ENCODE assay signal across 1 cellular context in genomic region chr6:126040826-126041225, GRCh38.
A peak's percentile ranks its signal among the peaks of the same experiment; 100 is the strongest.
TF ChIP-seq lines count a peak whose summit lies in the region.

No MANE protein-coding gene starts in this region.

TF ChIP-seq in HepG2, 621 proteins besides CTCF, POLR2A, EP300 and RAD21 (continued from another document):
- TF ChIP-seq ZNF160 (CRISPR knock-in tag; IDR thresholded peaks at IDR 0.05) (no peak), NCOA5 (CRISPR knock-in tag; IDR thresholded peaks at IDR 0.05) (no peak), SMYD3 (CRISPR knock-in tag; IDR thresholded peaks at IDR 0.05) (no peak), THAP11 (CRISPR knock-in tag; IDR thresholded peaks at IDR 0.05) (no peak), FOXP4 (CRISPR knock-in tag; IDR thresholded peaks at IDR 0.05) (no peak), MTA3 (CRISPR knock-in tag; IDR thresholded peaks at IDR 0.05) (no peak), ZNF225 (CRISPR knock-in tag; IDR thresholded peaks at IDR 0.05) (no peak), ATRX (CRISPR knock-in tag; IDR thresholded peaks at IDR 0.05; ENCODE audit: borderline replicate concordance) (no peak), SAFB2 (CRISPR knock-in tag; IDR thresholded peaks at IDR 0.05; ENCODE audit: borderline replicate concordance, low read depth) (no peak), TARDBP (CRISPR knock-in tag; IDR thresholded peaks at IDR 0.05) (no peak), ARNT (IDR thresholded peaks at IDR 0.05) (no peak), TAF15 (IDR thresholded peaks at IDR 0.05; ENCODE audit: low read depth, low read length, poor library complexity, severe bottlenecking) (no peak), FOSL1 (CRISPR knock-in tag; IDR thresholded peaks at IDR 0.05; ENCODE audit: borderline replicate concordance) (peak; percentile 45; the same call in 1 of the 2 replicates), CBX5 (CRISPR knock-in tag; IDR thresholded peaks at IDR 0.05; ENCODE audit: borderline replicate concordance) (no peak), FOSL2 (CRISPR knock-in tag; IDR thresholded peaks at IDR 0.05) (peak; percentile 81), ELF3 (CRISPR knock-in tag; IDR thresholded peaks at IDR 0.05) (peak; percentile 73), MIXL1 (CRISPR knock-in tag; IDR thresholded peaks at IDR 0.05) (no peak)
- TF ChIP-seq, protein P1, sequence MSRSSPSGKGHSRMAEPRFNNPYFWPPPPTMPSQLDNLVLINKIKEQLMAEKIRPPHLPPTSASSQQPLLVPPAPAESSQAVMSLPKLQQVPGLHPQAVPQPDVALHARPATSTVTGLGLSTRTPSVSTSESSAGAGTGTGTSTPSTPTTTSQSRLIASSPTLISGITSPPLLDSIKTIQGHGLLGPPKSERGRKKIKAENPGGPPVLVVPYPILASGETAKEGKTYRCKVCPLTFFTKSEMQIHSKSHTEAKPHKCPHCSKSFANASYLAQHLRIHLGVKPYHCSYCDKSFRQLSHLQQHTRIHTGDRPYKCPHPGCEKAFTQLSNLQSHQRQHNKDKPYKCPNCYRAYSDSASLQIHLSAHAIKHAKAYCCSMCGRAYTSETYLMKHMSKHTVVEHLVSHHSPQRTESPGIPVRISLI (CRISPR knock-in tag; IDR thresholded peaks at IDR 0.05; ENCODE audit: borderline replicate concordance), result no peak
- TF ChIP-seq, protein P2, sequence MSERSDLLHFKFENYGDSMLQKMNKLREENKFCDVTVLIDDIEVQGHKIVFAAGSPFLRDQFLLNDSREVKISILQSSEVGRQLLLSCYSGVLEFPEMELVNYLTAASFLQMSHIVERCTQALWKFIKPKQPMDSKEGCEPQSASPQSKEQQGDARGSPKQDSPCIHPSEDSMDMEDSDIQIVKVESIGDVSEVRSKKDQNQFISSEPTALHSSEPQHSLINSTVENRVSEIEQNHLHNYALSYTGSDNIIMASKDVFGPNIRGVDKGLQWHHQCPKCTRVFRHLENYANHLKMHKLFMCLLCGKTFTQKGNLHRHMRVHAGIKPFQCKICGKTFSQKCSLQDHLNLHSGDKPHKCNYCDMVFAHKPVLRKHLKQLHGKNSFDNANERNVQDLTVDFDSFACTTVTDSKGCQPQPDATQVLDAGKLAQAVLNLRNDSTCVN (CRISPR knock-in tag; IDR thresholded peaks at IDR 0.05; ENCODE audit: borderline replicate concordance), result no peak
- TF ChIP-seq, protein P3, sequence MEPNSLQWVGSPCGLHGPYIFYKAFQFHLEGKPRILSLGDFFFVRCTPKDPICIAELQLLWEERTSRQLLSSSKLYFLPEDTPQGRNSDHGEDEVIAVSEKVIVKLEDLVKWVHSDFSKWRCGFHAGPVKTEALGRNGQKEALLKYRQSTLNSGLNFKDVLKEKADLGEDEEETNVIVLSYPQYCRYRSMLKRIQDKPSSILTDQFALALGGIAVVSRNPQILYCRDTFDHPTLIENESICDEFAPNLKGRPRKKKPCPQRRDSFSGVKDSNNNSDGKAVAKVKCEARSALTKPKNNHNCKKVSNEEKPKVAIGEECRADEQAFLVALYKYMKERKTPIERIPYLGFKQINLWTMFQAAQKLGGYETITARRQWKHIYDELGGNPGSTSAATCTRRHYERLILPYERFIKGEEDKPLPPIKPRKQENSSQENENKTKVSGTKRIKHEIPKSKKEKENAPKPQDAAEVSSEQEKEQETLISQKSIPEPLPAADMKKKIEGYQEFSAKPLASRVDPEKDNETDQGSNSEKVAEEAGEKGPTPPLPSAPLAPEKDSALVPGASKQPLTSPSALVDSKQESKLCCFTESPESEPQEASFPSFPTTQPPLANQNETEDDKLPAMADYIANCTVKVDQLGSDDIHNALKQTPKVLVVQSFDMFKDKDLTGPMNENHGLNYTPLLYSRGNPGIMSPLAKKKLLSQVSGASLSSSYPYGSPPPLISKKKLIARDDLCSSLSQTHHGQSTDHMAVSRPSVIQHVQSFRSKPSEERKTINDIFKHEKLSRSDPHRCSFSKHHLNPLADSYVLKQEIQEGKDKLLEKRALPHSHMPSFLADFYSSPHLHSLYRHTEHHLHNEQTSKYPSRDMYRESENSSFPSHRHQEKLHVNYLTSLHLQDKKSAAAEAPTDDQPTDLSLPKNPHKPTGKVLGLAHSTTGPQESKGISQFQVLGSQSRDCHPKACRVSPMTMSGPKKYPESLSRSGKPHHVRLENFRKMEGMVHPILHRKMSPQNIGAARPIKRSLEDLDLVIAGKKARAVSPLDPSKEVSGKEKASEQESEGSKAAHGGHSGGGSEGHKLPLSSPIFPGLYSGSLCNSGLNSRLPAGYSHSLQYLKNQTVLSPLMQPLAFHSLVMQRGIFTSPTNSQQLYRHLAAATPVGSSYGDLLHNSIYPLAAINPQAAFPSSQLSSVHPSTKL (CRISPR knock-in tag; IDR thresholded peaks at IDR 0.05), result 0 out of 2 replicates have a peak, but pooled peaks have one; percentile 14
